24 cellular contexts compared by ENCODE assay signal in the genomic region with DNA sequence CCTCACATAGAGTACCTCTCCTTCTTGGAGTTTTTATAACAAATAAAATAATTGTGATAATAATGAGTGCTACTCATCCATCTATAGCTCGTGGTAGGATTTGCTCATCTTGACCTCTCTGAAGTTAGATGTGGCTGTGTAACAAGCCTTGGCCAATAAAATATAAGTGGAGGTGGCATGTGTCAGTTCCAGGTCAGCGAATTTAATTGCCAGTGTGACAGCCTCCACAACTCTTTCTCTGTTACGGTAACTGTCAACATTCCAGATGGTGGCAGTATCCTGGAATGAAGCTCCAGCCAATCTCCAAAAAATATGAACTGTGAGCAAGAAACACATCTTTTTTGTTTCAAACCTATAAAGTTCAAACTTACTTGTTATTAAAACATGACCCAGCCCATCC. TPM values are rescaled to one million over a fixed set of nuclear protein-coding genes. Genes with fewer than 3 reads are reported as not detected.
"Had no signal": no experiment of that assay in that cellular context is flagged by ENCODE, and none has a peak within 500 bp of the region (broad histone marks: within the 10 kb centered on the region; RNA-seq: fewer than 3 reads in every experiment).

No MANE protein-coding gene starts in this region.

- DNase-seq: IMR-90; Karpas-422; KG1; MM.1S; NCI-H1048; NCI-H1105; NCI-H1436 treated with DMSO at 0.1 percent for 48 hours; NCI-H1694; NCI-H187 treated with DMSO at 0.1 percent for 48 hours; NCI-H2029 treated with DMSO at 0.1 percent for 48 hours; NCI-H2171 treated with DMSO at 0.1 percent for 48 hours; NCI-H345; NCI-H446 treated with DMSO at 0.1 percent for 48 hours; NCI-H510A treated with DMSO at 0.1 percent for 48 hours; NCI-H526; NCI-H748 treated with DMSO at 0.1 percent for 48 hours; NK-92 treated with Interleukin-12 subunit alpha and Interleukin-12 subunit beta, amount 100 ng/mL, for 24 hours; PC-3; SHP77; T-helper 1 cell had no signal

- H3K27ac ChIP-seq: RWPE1 had no signal

- ATAC-seq: HepG2, Panc1, PC-3, SK-N-SH treated with all-trans-retinoic acid at 6 μM for 48 hours had no signal

RNA-seq across cellular contexts. Expression of a gene that starts 13.8 kb away (rescaled TPM):
- polyA plus RNA-seq: HepG2, IMR-90 had no signal

RNA-seq across cellular contexts. Expression of a gene that starts 53.5 kb away (rescaled TPM):
- polyA plus RNA-seq: HepG2, IMR-90 had no signal
